ENCODE assay signal across 28 cellular contexts in the genomic region with DNA sequence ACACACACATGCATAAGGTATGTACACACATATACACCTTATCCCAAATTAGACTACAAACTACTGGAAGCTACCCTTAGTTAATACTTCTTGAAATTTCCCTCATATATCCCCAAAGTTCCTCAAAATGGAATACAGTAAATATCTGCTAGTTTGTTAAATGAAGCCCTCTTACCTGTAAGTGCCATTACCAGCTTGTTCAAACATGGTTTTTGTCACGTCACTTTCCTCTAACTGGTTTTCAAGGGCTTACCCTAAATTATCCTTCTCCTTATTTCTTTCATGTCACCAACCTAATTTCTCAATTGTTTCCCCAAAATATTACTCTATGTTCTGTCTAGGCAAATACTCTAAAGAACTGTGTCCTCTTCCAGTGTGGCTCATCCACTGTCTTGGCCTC.
"Had no signal": no experiment of that assay in that cellular context is flagged by ENCODE, and none has a peak within 500 bp of the region (broad histone marks: within the 10 kb centered on the region; RNA-seq: fewer than 3 reads in every experiment).

No MANE protein-coding gene starts in this region.

- H3K9me3 ChIP-seq: SJCRH30 had no signal

- H3K27me3 ChIP-seq: SJCRH30 had no signal

- H3K4me1 ChIP-seq: SJCRH30 had no signal

- DNase-seq: KBM-7, MM.1S, MV-4-11, NCI-H1092, NCI-H1105, NCI-H1417 treated with DMSO at 0.1 percent for 48 hours, NCI-H1436 treated with DMSO at 0.1 percent for 48 hours, NCI-H1694 treated with DMSO at 0.1 percent for 48 hours, NCI-H187 treated with DMSO at 0.1 percent for 48 hours, NCI-H2081, NCI-H2171 treated with DMSO at 0.1 percent for 48 hours, NCI-H2227 treated with DMSO at 0.1 percent for 48 hours, NCI-H345, NCI-H446, NCI-H510A treated with DMSO at 0.1 percent for 48 hours, NCI-H524 treated with DMSO at 0.1 percent for 48 hours, NCI-H526 treated with DMSO at 0.1 percent for 48 hours, NCI-H774, PC-9, SHP77, SIG-M5, SJCRH30 had no signal

- H3K27ac ChIP-seq: KMS-11, PC-9, RWPE1, SJCRH30, SK-N-MC had no signal

- H3K4me3 ChIP-seq: PC-9, SJCRH30, SK-N-MC had no signal

- H3K36me3 ChIP-seq: SJCRH30 had no signal

- ATAC-seq: Panc1, Right ventricle myocardium inferior, SK-N-SH treated with all-trans-retinoic acid at 6 μM for 48 hours had no signal
